Comparison of ENCODE assay signal across 18 cellular contexts in genomic region chr10:51206471-51206870, GRCh38.
"Had no signal": no experiment of that assay in that cellular context is flagged by ENCODE, and none has a peak within 500 bp of the region (broad histone marks: within the 10 kb centered on the region; RNA-seq: fewer than 3 reads in every experiment).

No MANE protein-coding gene starts in this region.

- H3K36me3 Mint-ChIP-seq: memory B cell, neural progenitor cell had no signal

- ATAC-seq: gastrocnemius medialis; heart right ventricle; lower lobe of right lung; natural killer cell treated with Interleukin-12 subunit alpha and Interleukin-12 subunit beta and Interleukin-15 and Interleukin-18, amount 100 ng/mL, for 72 hours; right cardiac atrium had no signal

- H3K27me3 Mint-ChIP-seq: memory B cell had no signal

- H3K4me1 Mint-ChIP-seq: central memory CD8-positive, alpha-beta T cell; memory B cell had no signal

- H3K9me3 Mint-ChIP-seq: central memory CD8-positive, alpha-beta T cell; memory B cell; natural killer cell treated with Interleukin-12 subunit alpha and Interleukin-12 subunit beta and Interleukin-15 and Interleukin-18, amount 100 ng/mL, for 72 hours had no signal

- H3K27ac Mint-ChIP-seq: memory B cell; natural killer cell treated with Interleukin-12 subunit alpha and Interleukin-12 subunit beta and Interleukin-15 and Interleukin-18, amount 100 ng/mL, for 72 hours; neural progenitor cell had no signal

- H3K4me3 Mint-ChIP-seq: central memory CD8-positive, alpha-beta T cell; memory B cell; natural killer cell treated with Interleukin-12 subunit alpha and Interleukin-12 subunit beta and Interleukin-15 and Interleukin-18, amount 100 ng/mL, for 72 hours; neural progenitor cell had no signal

- DNase-seq: effector memory CD4-positive, alpha-beta T cell; gastrocnemius medialis; heart right ventricle; hypothalamus; left cardiac atrium; left ventricle myocardium inferior; lower lobe of right lung; midbrain; nucleus accumbens; ovary; right cardiac atrium; stimulated activated CD4-positive, alpha-beta T cell treated with anti-CD3 and anti-CD28 coated beads, Interleukin-2, amount 100 ng/mL, for 48 hours; stimulated activated naive CD4-positive, alpha-beta T cell treated with Interleukin-2 at 50 U/mL for 16 hours; transverse colon had no signal
